ENCODE assay signal across 2 cellular contexts in the genomic region with DNA sequence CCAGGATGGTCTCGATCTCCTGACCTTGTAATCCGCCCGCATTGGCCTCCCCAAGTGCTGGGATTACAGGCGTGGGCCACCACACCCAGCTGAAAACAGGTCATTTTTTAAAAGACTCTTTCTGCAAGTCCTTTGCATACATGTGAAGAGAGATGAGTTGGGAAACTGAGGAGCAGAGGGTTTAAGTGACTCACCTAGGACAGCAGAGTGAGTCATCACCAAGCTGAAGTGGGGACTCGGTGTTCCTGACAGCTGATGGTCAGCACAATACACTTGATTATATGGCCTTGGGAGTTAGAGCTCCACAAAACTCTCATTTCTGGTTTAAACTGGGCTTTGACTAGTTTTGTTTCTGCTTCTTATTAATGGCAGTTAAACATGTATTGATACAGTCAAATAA.
TF ChIP-seq lines count a peak whose summit lies in the region.

No MANE protein-coding gene starts in this region.

TF ChIP-seq in IMR-90, 13 proteins besides CTCF, POLR2A, EP300 and RAD21:
- TF ChIP-seq FOS (IDR thresholded peaks at IDR 0.05; ENCODE audit: low read depth, low read length): peak; percentile 76
- TF ChIP-seq, protein P1, sequence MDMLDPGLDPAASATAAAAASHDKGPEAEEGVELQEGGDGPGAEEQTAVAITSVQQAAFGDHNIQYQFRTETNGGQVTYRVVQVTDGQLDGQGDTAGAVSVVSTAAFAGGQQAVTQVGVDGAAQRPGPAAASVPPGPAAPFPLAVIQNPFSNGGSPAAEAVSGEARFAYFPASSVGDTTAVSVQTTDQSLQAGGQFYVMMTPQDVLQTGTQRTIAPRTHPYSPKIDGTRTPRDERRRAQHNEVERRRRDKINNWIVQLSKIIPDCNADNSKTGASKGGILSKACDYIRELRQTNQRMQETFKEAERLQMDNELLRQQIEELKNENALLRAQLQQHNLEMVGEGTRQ (IDR thresholded peaks at IDR 0.05; ENCODE audit: low read depth, low read length): no peak

TF ChIP-seq in K562, 482 proteins besides CTCF, POLR2A, EP300 and RAD21:
- TF ChIP-seq FOS (IDR thresholded peaks at IDR 0.05; ENCODE audit: extremely low read depth, insufficient read length) (peak; percentile 56), SMARCE1 (IDR thresholded peaks at IDR 0.05) (peak; percentile 71), ZNF133 (CRISPR knock-in tag; IDR thresholded peaks at IDR 0.05) (no peak), ZNF263 (CRISPR knock-in tag; IDR thresholded peaks at IDR 0.05; ENCODE audit: borderline replicate concordance) (no peak), MEIS2 (IDR thresholded peaks at IDR 0.05; ENCODE audit: partially characterized antibody) (peak; percentile 4), ZNF239 (CRISPR knock-in tag; IDR thresholded peaks at IDR 0.05) (no peak), TRIM24 (IDR thresholded peaks at IDR 0.05) (peak in 1 of 2 experiments; percentile 27; a peak in 1 of 4 replicates), NR2C1 (IDR thresholded peaks at IDR 0.05) (no peak), NR2C1 (tag; IDR thresholded peaks at IDR 0.05) (0 out of 2 replicates have a peak, but pooled peaks have one; percentile 10), JUND (IDR thresholded peaks at IDR 0.05; ENCODE audit: borderline replicate concordance, low read depth, low read length) (peak; percentile 94), JUND (tag; IDR thresholded peaks at IDR 0.05; ENCODE audit: borderline replicate concordance, low read depth, low read length) (peak; percentile 84; the same call in 1 of the 3 replicates), SMARCA4 (IDR thresholded peaks at IDR 0.05) (peak; percentile 75), DPF2 (IDR thresholded peaks at IDR 0.05) (peak; percentile 63; the same call in 1 of the 2 replicates), FOSL1 (tag; conservative IDR thresholded peaks at IDR 0.05) (peak; percentile 89), C11orf30 (IDR thresholded peaks at IDR 0.05; ENCODE audit: low read depth) (0 out of 2 replicates have a peak, but pooled peaks have one; percentile 4), SMARCC2 (IDR thresholded peaks at IDR 0.05; ENCODE audit: low read depth) (peak; percentile 44; the same call in 1 of the 2 replicates), NEUROD1 (IDR thresholded peaks at IDR 0.05; ENCODE audit: borderline replicate concordance, low read depth, low read length, partially characterized antibody) (peak; percentile 20), ZNF77 (CRISPR knock-in tag; IDR thresholded peaks at IDR 0.05) (no peak), JUN (IDR thresholded peaks at IDR 0.05; ENCODE audit: borderline replicate concordance, low read depth, low read length) (peak; percentile 95), JUN (CRISPR knock-in tag; IDR thresholded peaks at IDR 0.05; ENCODE audit: borderline replicate concordance) (no peak), PPARD (CRISPR knock-in tag; IDR thresholded peaks at IDR 0.05) (no peak), ARID1B (IDR thresholded peaks at IDR 0.05) (peak; percentile 73)
- TF ChIP-seq, protein P2, sequence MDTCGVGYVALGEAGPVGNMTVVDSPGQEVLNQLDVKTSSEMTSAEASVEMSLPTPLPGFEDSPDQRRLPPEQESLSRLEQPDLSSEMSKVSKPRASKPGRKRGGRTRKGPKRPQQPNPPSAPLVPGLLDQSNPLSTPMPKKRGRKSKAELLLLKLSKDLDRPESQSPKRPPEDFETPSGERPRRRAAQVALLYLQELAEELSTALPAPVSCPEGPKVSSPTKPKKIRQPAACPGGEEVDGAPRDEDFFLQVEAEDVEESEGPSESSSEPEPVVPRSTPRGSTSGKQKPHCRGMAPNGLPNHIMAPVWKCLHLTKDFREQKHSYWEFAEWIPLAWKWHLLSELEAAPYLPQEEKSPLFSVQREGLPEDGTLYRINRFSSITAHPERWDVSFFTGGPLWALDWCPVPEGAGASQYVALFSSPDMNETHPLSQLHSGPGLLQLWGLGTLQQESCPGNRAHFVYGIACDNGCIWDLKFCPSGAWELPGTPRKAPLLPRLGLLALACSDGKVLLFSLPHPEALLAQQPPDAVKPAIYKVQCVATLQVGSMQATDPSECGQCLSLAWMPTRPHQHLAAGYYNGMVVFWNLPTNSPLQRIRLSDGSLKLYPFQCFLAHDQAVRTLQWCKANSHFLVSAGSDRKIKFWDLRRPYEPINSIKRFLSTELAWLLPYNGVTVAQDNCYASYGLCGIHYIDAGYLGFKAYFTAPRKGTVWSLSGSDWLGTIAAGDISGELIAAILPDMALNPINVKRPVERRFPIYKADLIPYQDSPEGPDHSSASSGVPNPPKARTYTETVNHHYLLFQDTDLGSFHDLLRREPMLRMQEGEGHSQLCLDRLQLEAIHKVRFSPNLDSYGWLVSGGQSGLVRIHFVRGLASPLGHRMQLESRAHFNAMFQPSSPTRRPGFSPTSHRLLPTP (IDR thresholded peaks at IDR 0.05; ENCODE audit: borderline replicate concordance, extremely low read depth, insufficient read length): no peak
- TF ChIP-seq, protein P3, sequence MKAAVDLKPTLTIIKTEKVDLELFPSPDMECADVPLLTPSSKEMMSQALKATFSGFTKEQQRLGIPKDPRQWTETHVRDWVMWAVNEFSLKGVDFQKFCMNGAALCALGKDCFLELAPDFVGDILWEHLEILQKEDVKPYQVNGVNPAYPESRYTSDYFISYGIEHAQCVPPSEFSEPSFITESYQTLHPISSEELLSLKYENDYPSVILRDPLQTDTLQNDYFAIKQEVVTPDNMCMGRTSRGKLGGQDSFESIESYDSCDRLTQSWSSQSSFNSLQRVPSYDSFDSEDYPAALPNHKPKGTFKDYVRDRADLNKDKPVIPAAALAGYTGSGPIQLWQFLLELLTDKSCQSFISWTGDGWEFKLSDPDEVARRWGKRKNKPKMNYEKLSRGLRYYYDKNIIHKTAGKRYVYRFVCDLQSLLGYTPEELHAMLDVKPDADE (conservative IDR thresholded peaks at IDR 0.05; ENCODE audit: control insufficient read depth, low read depth, low read length): no peak
- TF ChIP-seq, protein P4, sequence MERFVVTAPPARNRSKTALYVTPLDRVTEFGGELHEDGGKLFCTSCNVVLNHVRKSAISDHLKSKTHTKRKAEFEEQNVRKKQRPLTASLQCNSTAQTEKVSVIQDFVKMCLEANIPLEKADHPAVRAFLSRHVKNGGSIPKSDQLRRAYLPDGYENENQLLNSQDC (CRISPR knock-in tag; IDR thresholded peaks at IDR 0.05): no peak
- TF ChIP-seq, protein P5, sequence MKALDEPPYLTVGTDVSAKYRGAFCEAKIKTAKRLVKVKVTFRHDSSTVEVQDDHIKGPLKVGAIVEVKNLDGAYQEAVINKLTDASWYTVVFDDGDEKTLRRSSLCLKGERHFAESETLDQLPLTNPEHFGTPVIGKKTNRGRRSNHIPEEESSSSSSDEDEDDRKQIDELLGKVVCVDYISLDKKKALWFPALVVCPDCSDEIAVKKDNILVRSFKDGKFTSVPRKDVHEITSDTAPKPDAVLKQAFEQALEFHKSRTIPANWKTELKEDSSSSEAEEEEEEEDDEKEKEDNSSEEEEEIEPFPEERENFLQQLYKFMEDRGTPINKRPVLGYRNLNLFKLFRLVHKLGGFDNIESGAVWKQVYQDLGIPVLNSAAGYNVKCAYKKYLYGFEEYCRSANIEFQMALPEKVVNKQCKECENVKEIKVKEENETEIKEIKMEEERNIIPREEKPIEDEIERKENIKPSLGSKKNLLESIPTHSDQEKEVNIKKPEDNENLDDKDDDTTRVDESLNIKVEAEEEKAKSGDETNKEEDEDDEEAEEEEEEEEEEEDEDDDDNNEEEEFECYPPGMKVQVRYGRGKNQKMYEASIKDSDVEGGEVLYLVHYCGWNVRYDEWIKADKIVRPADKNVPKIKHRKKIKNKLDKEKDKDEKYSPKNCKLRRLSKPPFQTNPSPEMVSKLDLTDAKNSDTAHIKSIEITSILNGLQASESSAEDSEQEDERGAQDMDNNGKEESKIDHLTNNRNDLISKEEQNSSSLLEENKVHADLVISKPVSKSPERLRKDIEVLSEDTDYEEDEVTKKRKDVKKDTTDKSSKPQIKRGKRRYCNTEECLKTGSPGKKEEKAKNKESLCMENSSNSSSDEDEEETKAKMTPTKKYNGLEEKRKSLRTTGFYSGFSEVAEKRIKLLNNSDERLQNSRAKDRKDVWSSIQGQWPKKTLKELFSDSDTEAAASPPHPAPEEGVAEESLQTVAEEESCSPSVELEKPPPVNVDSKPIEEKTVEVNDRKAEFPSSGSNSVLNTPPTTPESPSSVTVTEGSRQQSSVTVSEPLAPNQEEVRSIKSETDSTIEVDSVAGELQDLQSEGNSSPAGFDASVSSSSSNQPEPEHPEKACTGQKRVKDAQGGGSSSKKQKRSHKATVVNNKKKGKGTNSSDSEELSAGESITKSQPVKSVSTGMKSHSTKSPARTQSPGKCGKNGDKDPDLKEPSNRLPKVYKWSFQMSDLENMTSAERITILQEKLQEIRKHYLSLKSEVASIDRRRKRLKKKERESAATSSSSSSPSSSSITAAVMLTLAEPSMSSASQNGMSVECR (CRISPR knock-in tag; IDR thresholded peaks at IDR 0.05): no peak
- TF ChIP-seq, protein P6, sequence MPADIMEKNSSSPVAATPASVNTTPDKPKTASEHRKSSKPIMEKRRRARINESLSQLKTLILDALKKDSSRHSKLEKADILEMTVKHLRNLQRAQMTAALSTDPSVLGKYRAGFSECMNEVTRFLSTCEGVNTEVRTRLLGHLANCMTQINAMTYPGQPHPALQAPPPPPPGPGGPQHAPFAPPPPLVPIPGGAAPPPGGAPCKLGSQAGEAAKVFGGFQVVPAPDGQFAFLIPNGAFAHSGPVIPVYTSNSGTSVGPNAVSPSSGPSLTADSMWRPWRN (IDR thresholded peaks at IDR 0.05; ENCODE audit: low read depth): no peak
- TF ChIP-seq, protein P7, sequence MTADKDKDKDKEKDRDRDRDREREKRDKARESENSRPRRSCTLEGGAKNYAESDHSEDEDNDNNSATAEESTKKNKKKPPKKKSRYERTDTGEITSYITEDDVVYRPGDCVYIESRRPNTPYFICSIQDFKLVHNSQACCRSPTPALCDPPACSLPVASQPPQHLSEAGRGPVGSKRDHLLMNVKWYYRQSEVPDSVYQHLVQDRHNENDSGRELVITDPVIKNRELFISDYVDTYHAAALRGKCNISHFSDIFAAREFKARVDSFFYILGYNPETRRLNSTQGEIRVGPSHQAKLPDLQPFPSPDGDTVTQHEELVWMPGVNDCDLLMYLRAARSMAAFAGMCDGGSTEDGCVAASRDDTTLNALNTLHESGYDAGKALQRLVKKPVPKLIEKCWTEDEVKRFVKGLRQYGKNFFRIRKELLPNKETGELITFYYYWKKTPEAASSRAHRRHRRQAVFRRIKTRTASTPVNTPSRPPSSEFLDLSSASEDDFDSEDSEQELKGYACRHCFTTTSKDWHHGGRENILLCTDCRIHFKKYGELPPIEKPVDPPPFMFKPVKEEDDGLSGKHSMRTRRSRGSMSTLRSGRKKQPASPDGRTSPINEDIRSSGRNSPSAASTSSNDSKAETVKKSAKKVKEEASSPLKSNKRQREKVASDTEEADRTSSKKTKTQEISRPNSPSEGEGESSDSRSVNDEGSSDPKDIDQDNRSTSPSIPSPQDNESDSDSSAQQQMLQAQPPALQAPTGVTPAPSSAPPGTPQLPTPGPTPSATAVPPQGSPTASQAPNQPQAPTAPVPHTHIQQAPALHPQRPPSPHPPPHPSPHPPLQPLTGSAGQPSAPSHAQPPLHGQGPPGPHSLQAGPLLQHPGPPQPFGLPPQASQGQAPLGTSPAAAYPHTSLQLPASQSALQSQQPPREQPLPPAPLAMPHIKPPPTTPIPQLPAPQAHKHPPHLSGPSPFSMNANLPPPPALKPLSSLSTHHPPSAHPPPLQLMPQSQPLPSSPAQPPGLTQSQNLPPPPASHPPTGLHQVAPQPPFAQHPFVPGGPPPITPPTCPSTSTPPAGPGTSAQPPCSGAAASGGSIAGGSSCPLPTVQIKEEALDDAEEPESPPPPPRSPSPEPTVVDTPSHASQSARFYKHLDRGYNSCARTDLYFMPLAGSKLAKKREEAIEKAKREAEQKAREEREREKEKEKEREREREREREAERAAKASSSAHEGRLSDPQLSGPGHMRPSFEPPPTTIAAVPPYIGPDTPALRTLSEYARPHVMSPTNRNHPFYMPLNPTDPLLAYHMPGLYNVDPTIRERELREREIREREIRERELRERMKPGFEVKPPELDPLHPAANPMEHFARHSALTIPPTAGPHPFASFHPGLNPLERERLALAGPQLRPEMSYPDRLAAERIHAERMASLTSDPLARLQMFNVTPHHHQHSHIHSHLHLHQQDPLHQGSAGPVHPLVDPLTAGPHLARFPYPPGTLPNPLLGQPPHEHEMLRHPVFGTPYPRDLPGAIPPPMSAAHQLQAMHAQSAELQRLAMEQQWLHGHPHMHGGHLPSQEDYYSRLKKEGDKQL (CRISPR knock-in tag; IDR thresholded peaks at IDR 0.05; ENCODE audit: borderline replicate concordance): no peak
- TF ChIP-seq, protein P8, sequence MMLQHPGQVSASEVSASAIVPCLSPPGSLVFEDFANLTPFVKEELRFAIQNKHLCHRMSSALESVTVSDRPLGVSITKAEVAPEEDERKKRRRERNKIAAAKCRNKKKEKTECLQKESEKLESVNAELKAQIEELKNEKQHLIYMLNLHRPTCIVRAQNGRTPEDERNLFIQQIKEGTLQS (IDR thresholded peaks at IDR 0.05): peak; percentile 96
- TF ChIP-seq, protein P8 (CRISPR knock-in tag; conservative IDR thresholded peaks at IDR 0.05): no peak
- TF ChIP-seq, protein P9, sequence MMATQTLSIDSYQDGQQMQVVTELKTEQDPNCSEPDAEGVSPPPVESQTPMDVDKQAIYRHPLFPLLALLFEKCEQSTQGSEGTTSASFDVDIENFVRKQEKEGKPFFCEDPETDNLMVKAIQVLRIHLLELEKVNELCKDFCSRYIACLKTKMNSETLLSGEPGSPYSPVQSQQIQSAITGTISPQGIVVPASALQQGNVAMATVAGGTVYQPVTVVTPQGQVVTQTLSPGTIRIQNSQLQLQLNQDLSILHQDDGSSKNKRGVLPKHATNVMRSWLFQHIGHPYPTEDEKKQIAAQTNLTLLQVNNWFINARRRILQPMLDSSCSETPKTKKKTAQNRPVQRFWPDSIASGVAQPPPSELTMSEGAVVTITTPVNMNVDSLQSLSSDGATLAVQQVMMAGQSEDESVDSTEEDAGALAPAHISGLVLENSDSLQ (IDR thresholded peaks at IDR 0.05): peak; percentile 52
